Comparison of ENCODE assay signal across 15 cellular contexts in the genomic region with DNA sequence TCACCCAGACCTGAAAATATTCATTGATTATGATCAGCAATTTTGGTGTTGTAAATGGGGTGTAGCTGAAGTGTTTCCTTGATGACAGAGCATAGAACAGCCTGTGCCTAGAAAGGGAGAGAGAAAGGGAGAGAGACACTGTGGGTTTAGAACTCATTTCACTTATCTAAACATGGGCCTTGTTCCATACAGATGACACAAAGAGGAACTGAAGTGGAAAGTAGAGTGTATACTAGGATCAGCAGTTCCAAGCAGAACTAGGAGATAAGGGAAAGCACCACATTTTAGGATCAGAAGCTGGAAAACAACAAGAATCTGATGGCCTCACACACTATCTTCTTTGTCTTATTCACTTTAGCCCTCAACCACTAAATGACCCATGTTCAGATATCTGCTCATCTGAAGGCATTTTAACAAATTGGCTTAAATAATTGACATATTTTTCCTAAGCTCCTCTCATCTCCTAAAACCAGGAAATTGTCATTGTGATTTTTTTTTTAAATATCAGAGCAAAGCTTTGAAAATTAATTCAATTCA.
DNase-seq lines count a peak whose midpoint lies in the region; ATAC-seq, FAIRE-seq and TF ChIP-seq lines count a peak whose summit lies in the region.
"Had no signal": no experiment of that assay in that cellular context is flagged by ENCODE, and none has a peak within 500 bp of the region (broad histone marks: within the 10 kb centered on the region; RNA-seq: fewer than 3 reads in every experiment).

No MANE protein-coding gene starts in this region.

- FAIRE-seq in D721Med (lab: Jason Lieb, UNC), result peak; percentile 11
- peak; percentile 3 for FAIRE-seq in TTC549 (lab: Jason Lieb, UNC)

- H3K4me1 Mint-ChIP-seq in neural crest cell, result peaks cover 7% of the 10 kb centered on the region
- H3K4me1 Mint-ChIP-seq: CD4-positive, CD25-positive, alpha-beta regulatory T cell had no signal

- ATAC-seq in GM21526 (IDR thresholded peaks at IDR 0.05; ENCODE audit: low FRiP score, unreplicated experiment), result no peak
- ATAC-seq in GM18502 (IDR thresholded peaks at IDR 0.05; ENCODE audit: poor library complexity, unreplicated experiment), result no peak

- peak overlapping the region; percentile 7 for H3K27ac Mint-ChIP-seq in neural crest cell (ENCODE audit: unreplicated experiment)
- H3K27ac Mint-ChIP-seq: CD4-positive, CD25-positive, alpha-beta regulatory T cell had no signal

- peaks cover 9% of the 10 kb centered on the region for H3K36me3 Mint-ChIP-seq in neural crest cell (ENCODE audit: low read depth)
- H3K36me3 Mint-ChIP-seq: CD4-positive, CD25-positive, alpha-beta regulatory T cell had no signal

- TF ChIP-seq CTCF in D721Med (IDR thresholded peaks at IDR 0.05; ENCODE audit: insufficient read depth, missing control alignments) (no peak), neural crest cell (conservative IDR thresholded peaks at IDR 0.05) (no peak)

- no peaks in the 10 kb centered on the region for H3K9me3 Mint-ChIP-seq in neural crest cell
- H3K9me3 Mint-ChIP-seq: CD4-positive, CD25-positive, alpha-beta regulatory T cell had no signal

- no peak overlapping the region for H3K4me3 Mint-ChIP-seq in neural crest cell
- H3K4me3 Mint-ChIP-seq: CD4-positive, CD25-positive, alpha-beta regulatory T cell had no signal

- DNase-seq in D721Med (ENCODE audit: insufficient read length, low spot score), result no peak
- peak; percentile 63 for DNase-seq in foreskin melanocyte
- no peak for DNase-seq in neural crest cell (ENCODE audit: low read depth, low spot score)
- no peak for DNase-seq in NCI-H2081 treated with DMSO at 0.1 percent for 48 hours (lab: John Stamatoyannopoulos, UW)
- DNase-seq: ACHN; AML-193; Calu3; CD4-positive, CD25-positive, alpha-beta regulatory T cell; GOT3; NCI-H1436; NCI-H2029; NCI-H510A treated with DMSO at 0.1 percent for 48 hours had no signal

- H3K27me3 Mint-ChIP-seq in neural crest cell (ENCODE audit: low read depth), result no peaks in the 10 kb centered on the region
- H3K27me3 Mint-ChIP-seq: CD4-positive, CD25-positive, alpha-beta regulatory T cell had no signal
